In the genomic region with DNA sequence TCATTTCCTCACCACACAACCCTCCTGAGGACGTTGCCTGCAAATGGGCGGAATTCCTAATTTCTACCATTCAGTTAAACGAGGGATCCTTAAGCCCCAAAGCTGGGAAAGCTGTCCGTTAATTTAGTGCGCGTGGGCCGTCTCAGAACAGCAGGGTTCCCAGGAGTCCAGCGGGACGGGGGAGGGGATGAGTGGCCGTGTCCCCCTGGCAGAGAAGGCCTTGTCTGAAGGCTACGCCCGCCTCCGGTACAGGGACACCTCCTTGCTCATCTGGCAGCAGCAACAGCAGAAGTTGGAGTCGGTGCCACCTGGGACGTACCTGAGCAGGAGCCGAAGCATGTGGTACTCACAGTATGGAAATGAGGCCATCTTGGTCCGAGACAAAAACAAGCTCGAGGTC, we compare ENCODE assay signal across 13 cellular contexts. TPM values are rescaled to one million over a fixed set of nuclear protein-coding genes. Genes with fewer than 3 reads are reported as not detected.
DNase-seq lines count a peak whose midpoint lies in the region; ATAC-seq, FAIRE-seq and TF ChIP-seq lines count a peak whose summit lies in the region.
"Had no signal": no experiment of that assay in that cellular context is flagged by ENCODE, and none has a peak within 500 bp of the region (broad histone marks: within the 10 kb centered on the region; RNA-seq: fewer than 3 reads in every experiment).

No MANE protein-coding gene starts in this region.

- no peak for ATAC-seq in naive thymus-derived CD4-positive, alpha-beta T cell
- no peak for ATAC-seq in upper lobe of right lung
- ATAC-seq: sciatic nerve had no signal

- H3K4me3 ChIP-seq in AG04450 (ENCODE audit: low read depth, low read length) (peak overlapping the region; percentile 90), HUES48 (ENCODE audit: low read depth, low read length) (peak overlapping the region; percentile 91; the same call in 1 of the 2 replicates), upper lobe of right lung (no peak overlapping the region)
- H3K4me3 ChIP-seq in naive thymus-derived CD4-positive, alpha-beta T cell (ENCODE audit: low read length): no peak overlapping the region

- H3K36me3 ChIP-seq in HUES48 (ENCODE audit: control insufficient read depth, insufficient read depth, low read length): peaks cover 14% of the 10 kb centered on the region
- H3K36me3 ChIP-seq in naive thymus-derived CD4-positive, alpha-beta T cell (ENCODE audit: control insufficient read depth in 2 of 3, insufficient read depth in 3 of 3, low read length in 3 of 3): peaks cover 0 to 11% (median 0%) of the 10 kb centered on the region in 3 experiments
- H3K36me3 ChIP-seq in upper lobe of right lung: peaks cover 19% of the 10 kb centered on the region

- TF ChIP-seq CTCF in AG04450 (IDR thresholded peaks at IDR 0.05; ENCODE audit: low read depth, low read length) (no peak), brain (conservative IDR thresholded peaks at IDR 0.05) (no peak), upper lobe of right lung (IDR thresholded peaks at IDR 0.05) (no peak)

- peak overlapping the region; percentile 82 to 89 (median 86) for H3K4me3 Mint-ChIP-seq in brain
- peak overlapping the region in 9 of 10 donors; percentile 61 to 85 (median 81) for H3K4me3 Mint-ChIP-seq in naive thymus-derived CD4-positive, alpha-beta T cell

- H3K27me3 ChIP-seq in AG04450 (ENCODE audit: control insufficient read depth, insufficient read depth, low read length) (no peaks in the 10 kb centered on the region), HUES48 (ENCODE audit: control insufficient read depth, insufficient read depth, low read length) (no peaks in the 10 kb centered on the region), upper lobe of right lung (no peaks in the 10 kb centered on the region)
- no peaks in the 10 kb centered on the region for H3K27me3 ChIP-seq in naive thymus-derived CD4-positive, alpha-beta T cell (ENCODE audit: control insufficient read depth in 2 of 2, insufficient read depth in 2 of 2, low read length in 2 of 2)

- H3K9me3 Mint-ChIP-seq in brain: no peaks in the 10 kb centered on the region
- H3K9me3 Mint-ChIP-seq in naive thymus-derived CD4-positive, alpha-beta T cell: no peaks in the 10 kb centered on the region

- H3K36me3 Mint-ChIP-seq in brain: peaks cover 19% of the 10 kb centered on the region
- H3K36me3 Mint-ChIP-seq in naive thymus-derived CD4-positive, alpha-beta T cell: peaks cover 0 to 10% (median 0%) of the 10 kb centered on the region in 5 donors

- no peaks in the 10 kb centered on the region for H3K9me3 ChIP-seq in AG04450 (ENCODE audit: control insufficient read depth, insufficient read depth, low read length)
- H3K9me3 ChIP-seq in HUES48 (ENCODE audit: control insufficient read depth, insufficient read depth, low read length): no peaks in the 10 kb centered on the region
- H3K9me3 ChIP-seq in naive thymus-derived CD4-positive, alpha-beta T cell (ENCODE audit: control insufficient read depth in 2 of 3, low read length in 3 of 3): no peaks in the 10 kb centered on the region
- no peaks in the 10 kb centered on the region for H3K9me3 ChIP-seq in upper lobe of right lung

- H3K9ac ChIP-seq in HUES48 (ENCODE audit: low read depth, low read length): no peak overlapping the region

- H3K4me1 ChIP-seq in HUES48 (ENCODE audit: control insufficient read depth, insufficient read depth, low read length) (no peaks in the 10 kb centered on the region), upper lobe of right lung (peaks cover 8% of the 10 kb centered on the region)
- H3K4me1 ChIP-seq in naive thymus-derived CD4-positive, alpha-beta T cell (ENCODE audit: control insufficient read depth in 2 of 2, insufficient read depth in 2 of 2, low read length in 2 of 2): peaks cover 5 to 7% of the 10 kb centered on the region in 2 donors

- peaks cover 22% of the 10 kb centered on the region for H3K4me1 Mint-ChIP-seq in brain
- H3K4me1 Mint-ChIP-seq in naive thymus-derived CD4-positive, alpha-beta T cell: peaks cover 0 to 21% (median 11%) of the 10 kb centered on the region in 7 donors

- POLR2A ChIA-PET in AG04450 (lab: Yijun Ruan, JAX): interaction anchor here (2.5 kb wide), 1 partner anchor 109 kb away, joined by 9 read pairs; the partner anchor contains the start of gene WDR5
- POLR2A ChIA-PET in naive thymus-derived CD4-positive, alpha-beta T cell (lab: Charles Lee): interaction anchor here (0.5 to 4.2 kb wide), 4 partner anchors 43 to 141 kb away, joined by 4 to 18 read pairs (median 6); partner anchors contain the start of genes RNU6ATAC and WDR5

- H3K27ac ChIP-seq in AG04450 (ENCODE audit: low read depth, low read length) (no peak overlapping the region), HUES48 (ENCODE audit: low read depth, low read length) (no peak overlapping the region), upper lobe of right lung (no peak overlapping the region)
- no peak overlapping the region for H3K27ac ChIP-seq in naive thymus-derived CD4-positive, alpha-beta T cell (ENCODE audit: low read depth, low read length)

- H3K27ac Mint-ChIP-seq in brain: peak overlapping the region in 3 of 5 experiments; percentile 14 to 87 (median 80)
- peak overlapping the region in 1 of 9 donors; percentile 54 for H3K27ac Mint-ChIP-seq in naive thymus-derived CD4-positive, alpha-beta T cell

- FAIRE-seq in GM19239 (lab: Jason Lieb, UNC): no peak
- FAIRE-seq: D721Med, islet of Langerhans, K562 had no signal

- H3K27me3 Mint-ChIP-seq in brain: no peaks in the 10 kb centered on the region
- no peaks in the 10 kb centered on the region for H3K27me3 Mint-ChIP-seq in naive thymus-derived CD4-positive, alpha-beta T cell

- intact Hi-C loops in naive thymus-derived CD4-positive, alpha-beta T cell (cut with micrococcal nuclease): loop anchor here (5.0 to 10.0 kb wide), 2 partner anchors 649 to 1878 kb away; partner anchors contain the start of genes CAMSAP1 (in 1 of the 2), STKLD1 (in 1 of the 2) and SURF4 (in 1 of the 2)
- intact Hi-C loops in upper lobe of right lung (cut with DNase I): no loop called here

- DNase-seq in AG04450 (ENCODE audit: low read depth, low spot score) (no peak), upper lobe of right lung (no peak), dedifferentiated amniotic fluid mesenchymal stem cell (ENCODE audit: extremely low spot score) (no peak), GM19239 (ENCODE audit: insufficient read length, low spot score) (no peak), NCI-H1105 treated with DMSO at 0.1 percent for 48 hours (lab: John Stamatoyannopoulos, UW) (no peak)
- DNase-seq in naive thymus-derived CD4-positive, alpha-beta T cell: no peak
- DNase-seq: cortex of kidney had no signal

- CTCF ChIA-PET in AG04450 (lab: Charles Lee): interaction anchor here (0.8 to 3.2 kb wide), 3 partner anchors 32 to 246 kb away, joined by 3 to 20 read pairs (median 4); no protein-coding TSS in a partner anchor
- CTCF ChIA-PET in naive thymus-derived CD4-positive, alpha-beta T cell (lab: Charles Lee): no interaction called here

RNA-seq across cellular contexts. Expression of gene BRD3OS, which starts 1.3 kb away (rescaled TPM):
- polyA plus RNA-seq in AG04450 (2011; rRNA removed): 20.2 and 20.3 TPM in 2 replicates
- 12.8 and 14.1 TPM in 2 replicates for polyA minus RNA-seq in AG04450 (2011; rRNA and poly(A)+ RNA removed)
- 49.4 TPM for polyA plus RNA-seq in brain (ENCODE audit: insufficient read depth, low read depth, low replicate concordance)
- 10 to 100 TPM in 3 of 5 experiments, 1 to 10 TPM in 2; 8.3 to 19.3 (median 12.7) TPM for total RNA-seq in naive thymus-derived CD4-positive, alpha-beta T cell
- 10 to 100 TPM; 22.1 to 28.1 TPM for polyA plus RNA-seq in naive thymus-derived CD4-positive, alpha-beta T cell
- 10.7 TPM for total RNA-seq in upper lobe of right lung

RNA-seq across cellular contexts. Expression of gene VAV2, which starts 34.4 kb away (rescaled TPM):
- 9.0 and 10.7 TPM in 2 replicates for polyA plus RNA-seq in AG04450 (2011; rRNA removed)
- polyA minus RNA-seq in AG04450 (2011; rRNA and poly(A)+ RNA removed): 19.7 and 27.4 TPM in 2 replicates
- 80.6 TPM for polyA plus RNA-seq in brain (ENCODE audit: insufficient read depth, low read depth, low replicate concordance)
- 10 to 100 TPM in 1 of 5 experiments, 1 to 10 TPM in 4; 1.9 to 14.4 (median 3.2) TPM for total RNA-seq in naive thymus-derived CD4-positive, alpha-beta T cell
- under 1 TPM; 0.18 to 0.31 TPM for polyA plus RNA-seq in naive thymus-derived CD4-positive, alpha-beta T cell
- total RNA-seq in upper lobe of right lung: 34.6 TPM

RNA-seq across cellular contexts. Expression of gene BRD3, which starts 41.3 kb away (rescaled TPM):
- polyA plus RNA-seq in AG04450 (2011; rRNA removed): 7.1 and 7.2 TPM in 2 replicates
- polyA minus RNA-seq in AG04450 (2011; rRNA and poly(A)+ RNA removed): 8.3 and 12.5 TPM in 2 replicates
- 84.9 TPM for polyA plus RNA-seq in brain (ENCODE audit: insufficient read depth, low read depth, low replicate concordance)
- 10 to 100 TPM; 29.0 to 49.7 (median 40.4) TPM for total RNA-seq in naive thymus-derived CD4-positive, alpha-beta T cell
- 10 to 100 TPM; 12.4 to 36.4 TPM for polyA plus RNA-seq in naive thymus-derived CD4-positive, alpha-beta T cell
- 38.4 TPM for total RNA-seq in upper lobe of right lung

Comparison
In these comparisons a context has a peak if more than half of its experiments do, and no peak if none do; other contexts are left out.
1. H3K4me3 ChIP-seq: peak in AG04450 (single experiment) and HUES48 (single experiment); none in naive thymus-derived CD4-positive, alpha-beta T cell (single experiment) and upper lobe of right lung (single experiment).